Comparison of ENCODE assay signal across 22 cellular contexts in genomic region chr1:219128957-219129356, GRCh38. TPM values are rescaled to one million over a fixed set of nuclear protein-coding genes. Genes with fewer than 3 reads are reported as not detected.
A peak's percentile ranks its signal among the peaks of the same experiment; 100 is the strongest.
DNase-seq lines count a peak whose midpoint lies in the region; ATAC-seq lines count a peak whose summit lies in the region.
"Had no signal": no experiment of that assay in that cellular context is flagged by ENCODE, and none has a peak within 500 bp of the region (broad histone marks: within the 10 kb centered on the region; RNA-seq: fewer than 3 reads in every experiment).

No MANE protein-coding gene starts in this region.

- H3K9me3 Mint-ChIP-seq in natural killer cell treated with Interleukin-12 subunit alpha and Interleukin-12 subunit beta and Interleukin-15 and Interleukin-18, amount 100 ng/mL, for 72 hours, result peaks cover 2% of the 10 kb centered on the region
- H3K9me3 Mint-ChIP-seq: H9 had no signal

- H3K4me1 Mint-ChIP-seq in natural killer cell treated with Interleukin-12 subunit alpha and Interleukin-12 subunit beta and Interleukin-15 and Interleukin-18, amount 100 ng/mL, for 72 hours (ENCODE audit: low read depth in 2 of 2), result no peaks in the 10 kb centered on the region

- no peak overlapping the region for H3K27ac Mint-ChIP-seq in natural killer cell treated with Interleukin-12 subunit alpha and Interleukin-12 subunit beta and Interleukin-15 and Interleukin-18, amount 100 ng/mL, for 72 hours
- H3K27ac Mint-ChIP-seq: CD4-positive, alpha-beta T cell; H9 had no signal

- ATAC-seq in natural killer cell treated with Interleukin-12 subunit alpha and Interleukin-12 subunit beta and Interleukin-15 and Interleukin-18, amount 100 ng/mL, for 72 hours, result no peak
- ATAC-seq: HepG2, K562 had no signal

- no peaks in the 10 kb centered on the region for H3K36me3 Mint-ChIP-seq in natural killer cell treated with Interleukin-12 subunit alpha and Interleukin-12 subunit beta and Interleukin-15 and Interleukin-18, amount 100 ng/mL, for 72 hours

- DNase-seq in DMS53 (lab: John Stamatoyannopoulos, UW), result peak; percentile 12
- no peak for DNase-seq in DMS53 treated with DMSO at 0.1 percent for 48 hours (lab: John Stamatoyannopoulos, UW; ENCODE audit: unreplicated experiment)
- DNase-seq in RPMI7951 (ENCODE audit: low read depth), result peak; percentile 18
- peak; percentile 54 for DNase-seq in kidney tubule cell (ENCODE audit: low spot score)
- DNase-seq in activated CD4-positive, alpha-beta T cell treated with anti-CD3 and anti-CD28 coated beads, Interleukin-2, amount 50 U/mL, for 1 hour, result no peak
- no peak for DNase-seq in NCI-H2107 treated with DMSO at 0.1 percent for 48 hours (lab: John Stamatoyannopoulos, UW; ENCODE audit: unreplicated experiment)
- DNase-seq in DMS79 treated with DMSO at 0.1 percent for 48 hours (lab: John Stamatoyannopoulos, UW), result no peak
- DNase-seq in natural killer cell treated with Interleukin-12 subunit alpha and Interleukin-12 subunit beta and Interleukin-15 and Interleukin-18, amount 100 ng/mL, for 72 hours (ENCODE audit: low spot score), result no peak
- DNase-seq: ACHN; Caco-2; CD4-positive, alpha-beta T cell; DMS153; H9; NCI-H1105; NCI-H146; NCI-H2029; NCI-H345; NCI-H774; NK-92 treated with Interleukin-12 subunit alpha and Interleukin-12 subunit beta, amount 100 ng/mL, for 24 hours; Right ventricle myocardium superior had no signal

- H3K4me3 Mint-ChIP-seq in natural killer cell treated with Interleukin-12 subunit alpha and Interleukin-12 subunit beta and Interleukin-15 and Interleukin-18, amount 100 ng/mL, for 72 hours, result no peak overlapping the region
- H3K4me3 Mint-ChIP-seq: CD4-positive, alpha-beta T cell; H9 had no signal

- peaks cover 0 to 7% of the 10 kb centered on the region in 2 donors for H3K27me3 Mint-ChIP-seq in natural killer cell treated with Interleukin-12 subunit alpha and Interleukin-12 subunit beta and Interleukin-15 and Interleukin-18, amount 100 ng/mL, for 72 hours

RNA-seq across cellular contexts. Expression of gene LYPLAL1, which starts 44.7 kb away (rescaled TPM):
- total RNA-seq in RPMI7951 (2014; rRNA removed; shearing (Covaris generic)), result 13.7 and 15.1 TPM in 2 replicates
- 10 to 100 TPM; 12.5 to 20.3 TPM for total RNA-seq in natural killer cell treated with Interleukin-12 subunit alpha and Interleukin-12 subunit beta and Interleukin-15 and Interleukin-18, amount 100 ng/mL, for 72 hours

Comparison
In these comparisons a context has a peak if more than half of its experiments do, and no peak if none do; other contexts are left out.
1. DNase-seq: peak in DMS53 (single experiment), RPMI7951 (single experiment) and kidney tubule cell (single experiment); none in DMS53 treated with DMSO at 0.1 percent for 48 hours (single experiment), activated CD4-positive, alpha-beta T cell treated with anti-CD3 and anti-CD28 coated beads, Interleukin-2, amount 50 U/mL, for 1 hour (single experiment), NCI-H2107 treated with DMSO at 0.1 percent for 48 hours (single experiment), DMS79 treated with DMSO at 0.1 percent for 48 hours (single experiment) and natural killer cell treated with Interleukin-12 subunit alpha and Interleukin-12 subunit beta and Interleukin-15 and Interleukin-18, amount 100 ng/mL, for 72 hours (single experiment).